In genomic region chr14:24631749-24632335, GRCh38 we compare ENCODE assay signal across 28 cellular contexts. TPM values are rescaled to one million over a fixed set of nuclear protein-coding genes. Genes with fewer than 3 reads are reported as not detected.
DNase-seq lines count a peak whose midpoint lies in the region; ATAC-seq, FAIRE-seq and TF ChIP-seq lines count a peak whose summit lies in the region.
"Had no signal": no experiment of that assay in that cellular context is flagged by ENCODE, and none has a peak within 500 bp of the region (broad histone marks: within the 10 kb centered on the region; RNA-seq: fewer than 3 reads in every experiment).

No MANE protein-coding gene starts in this region.

- no peak for TF ChIP-seq CTCF in activated CD8-positive, alpha-beta T cell treated with anti-CD3 and anti-CD28 coated beads for 36 hours (IDR thresholded peaks at IDR 0.05)
- no peak for TF ChIP-seq CTCF in bronchial epithelial cell (IDR thresholded peaks at IDR 0.05; ENCODE audit: insufficient read depth, low read length, severe bottlenecking)

- POLR2A ChIA-PET in activated CD8-positive, alpha-beta T cell treated with anti-CD3 and anti-CD28 coated beads for 36 hours (lab: Charles Lee), result interaction anchor here (0.8 to 1.7 kb wide), 4 partner anchors 23 to 48 kb away, joined by 3 to 5 read pairs (median 4); partner anchors contain the start of gene GZMH

- H3K4me3 ChIP-seq in bronchial epithelial cell (ENCODE audit: low read depth, low read length), result no peak overlapping the region
- H3K4me3 ChIP-seq: left ventricle myocardium inferior, prostate gland, sigmoid colon, SJSA1 had no signal

- H3K9me3 Mint-ChIP-seq in activated T-cell treated with anti-CD3 and anti-CD28 coated beads, Interleukin-2, amount 50 U/mL, for 24 hours, result no peaks in the 10 kb centered on the region
- peaks cover 2% of the 10 kb centered on the region for H3K9me3 Mint-ChIP-seq in activated CD8-positive, alpha-beta T cell treated with anti-CD3 and anti-CD28 coated beads for 36 hours

- DNase-seq in activated T-cell treated with anti-CD3 and anti-CD28 coated beads, Interleukin-2, amount 50 U/mL, for 24 hours, result no peak
- no peak for DNase-seq in activated T-cell treated with anti-CD3 and anti-CD28 coated beads, Interleukin-2, amount 50 U/mL, for 1 hour
- no peak for DNase-seq in activated CD8-positive, alpha-beta T cell treated with anti-CD3 and anti-CD28 coated beads for 36 hours
- DNase-seq in bronchial epithelial cell (ENCODE audit: low read depth) (no peak), OCI-M1 (lab: John Stamatoyannopoulos, UW) (no peak)
- peak; percentile 37 for DNase-seq in stimulated activated naive CD8-positive, alpha-beta T cell treated with anti-CD3 and anti-CD28 coated beads, Interleukin-15, Interleukin-2, amounts not matched to agents 100 U/mL and 50 U/mL, for 24 hours
- DNase-seq: activated CD4-positive, alpha-beta T cell treated with anti-CD3 and anti-CD28 coated beads for 4 hours; cerebellar nuclear complex; GOT3; HFFc6; left ventricle myocardium inferior; mesendoderm; MV-4-11; NCI-H146; NCI-H446 treated with DMSO at 0.1 percent for 48 hours; NCI-H82; RPMI8226; sigmoid colon; stimulated activated CD4-positive, alpha-beta T cell treated with anti-CD3 and anti-CD28 coated beads, Interleukin-4, amount 100 ng/mL, for 4 hours; stimulated activated naive CD4-positive, alpha-beta T cell had no signal

- intact Hi-C loops in activated CD8-positive, alpha-beta T cell treated with anti-CD3 and anti-CD28 coated beads for 36 hours (cut with micrococcal nuclease), result loop anchor here (5.0 kb wide), 1 partner anchor 60 kb away; no protein-coding TSS in a partner anchor

- peak; percentile 95 for FAIRE-seq in bronchial epithelial cell (lab: Jason Lieb, UNC)
- FAIRE-seq: endothelial cell of umbilical vein, islet of Langerhans had no signal

- H3K36me3 Mint-ChIP-seq in activated T-cell treated with anti-CD3 and anti-CD28 coated beads, Interleukin-2, amount 50 U/mL, for 24 hours (ENCODE audit: low read depth), result peaks cover 54% of the 10 kb centered on the region
- H3K36me3 Mint-ChIP-seq in activated CD8-positive, alpha-beta T cell treated with anti-CD3 and anti-CD28 coated beads for 36 hours (ENCODE audit: low read depth), result peaks cover 52% of the 10 kb centered on the region

- H3K4me3 Mint-ChIP-seq in activated T-cell treated with anti-CD3 and anti-CD28 coated beads, Interleukin-2, amount 50 U/mL, for 24 hours, result peak overlapping the region; percentile 89
- H3K4me3 Mint-ChIP-seq in activated CD8-positive, alpha-beta T cell treated with anti-CD3 and anti-CD28 coated beads for 36 hours, result peak overlapping the region; percentile 93
- H3K4me3 Mint-ChIP-seq: HFFc6 had no signal

- H3K27ac Mint-ChIP-seq in activated T-cell treated with anti-CD3 and anti-CD28 coated beads, Interleukin-2, amount 50 U/mL, for 24 hours, result peak overlapping the region; percentile 97
- H3K27ac Mint-ChIP-seq in activated CD8-positive, alpha-beta T cell treated with anti-CD3 and anti-CD28 coated beads for 36 hours, result peak overlapping the region; percentile 95
- H3K27ac Mint-ChIP-seq: HFFc6 had no signal

- CTCF ChIA-PET in activated CD8-positive, alpha-beta T cell treated with anti-CD3 and anti-CD28 coated beads for 36 hours (lab: Charles Lee), result interaction anchor here (4.0 kb wide), 1 partner anchor 47 kb away, joined by 20 read pairs; no protein-coding TSS in a partner anchor

- no peaks in the 10 kb centered on the region for H3K27me3 Mint-ChIP-seq in activated T-cell treated with anti-CD3 and anti-CD28 coated beads, Interleukin-2, amount 50 U/mL, for 24 hours
- H3K27me3 Mint-ChIP-seq in activated CD8-positive, alpha-beta T cell treated with anti-CD3 and anti-CD28 coated beads for 36 hours, result peaks cover 2% of the 10 kb centered on the region

- ATAC-seq in activated CD8-positive, alpha-beta T cell treated with anti-CD3 and anti-CD28 coated beads for 36 hours, result no peak
- ATAC-seq in stimulated activated naive CD8-positive, alpha-beta T cell treated with anti-CD3 and anti-CD28 coated beads, Interleukin-15, Interleukin-2, amounts not matched to agents 100 U/mL and 50 U/mL, for 24 hours, result no peak
- ATAC-seq in HG02798 (IDR thresholded peaks at IDR 0.05; ENCODE audit: poor library complexity, unreplicated experiment), result no peak

- no peaks in the 10 kb centered on the region for H3K36me3 ChIP-seq in bronchial epithelial cell (ENCODE audit: control insufficient read depth, insufficient read depth, low read length)
- H3K36me3 ChIP-seq: left ventricle myocardium inferior, prostate gland, sigmoid colon, SJSA1 had no signal

- H3K27me3 ChIP-seq in bronchial epithelial cell (ENCODE audit: control insufficient read depth, insufficient read depth, low read length), result no peaks in the 10 kb centered on the region
- H3K27me3 ChIP-seq: sigmoid colon, SJSA1 had no signal

- H3K4me1 Mint-ChIP-seq in activated T-cell treated with anti-CD3 and anti-CD28 coated beads, Interleukin-2, amount 50 U/mL, for 24 hours (ENCODE audit: low read depth), result peaks cover 64% of the 10 kb centered on the region
- H3K4me1 Mint-ChIP-seq in activated CD8-positive, alpha-beta T cell treated with anti-CD3 and anti-CD28 coated beads for 36 hours (ENCODE audit: low read depth), result peaks cover 48% of the 10 kb centered on the region

RNA-seq across cellular contexts. Expression of gene GZMB, which starts 2.1 kb away (rescaled TPM):
- 1,000 to 10,000 TPM; 1,751 to 1,779 TPM for total RNA-seq in activated CD8-positive, alpha-beta T cell treated with anti-CD3 and anti-CD28 coated beads for 36 hours
- not detected in 2 replicates for total RNA-seq in bronchial epithelial cell
- total RNA-seq: endothelial cell of umbilical vein, HFFc6, LHCN-M2, myocyte had no signal

RNA-seq across cellular contexts. Expression of gene GZMH, which starts 22.4 kb away (rescaled TPM):
- total RNA-seq in activated CD8-positive, alpha-beta T cell treated with anti-CD3 and anti-CD28 coated beads for 36 hours, result 10 to 100 TPM; 55.0 to 61.3 TPM
- total RNA-seq in bronchial epithelial cell, result not detected in 2 replicates
- total RNA-seq: endothelial cell of umbilical vein, HFFc6, left ventricle myocardium inferior, LHCN-M2, myocyte, SJSA1 had no signal

RNA-seq across cellular contexts. Expression of gene CTSG, which starts 55.8 kb away (rescaled TPM):
- not detected for total RNA-seq in activated CD8-positive, alpha-beta T cell treated with anti-CD3 and anti-CD28 coated beads for 36 hours
- total RNA-seq in bronchial epithelial cell, result not detected in 2 replicates
- total RNA-seq: endothelial cell of umbilical vein; HFFc6; LHCN-M2; myocyte; SJSA1; T-helper 1 cell treated with Interleukin-12 subunit alpha and Interleukin-12 subunit beta and Interleukin-4 antibody, amounts not matched to agents 30 ng/mL and 1 ng/mL, for 36 hours had no signal

Comparison
In these comparisons a context has a peak if more than half of its experiments do, and no peak if none do; other contexts are left out.
1. RNA of gene GZMB, which starts 2.1 kb away (total RNA-seq): 1,751 to 1,779 TPM in activated CD8-positive, alpha-beta T cell treated with anti-CD3 and anti-CD28 coated beads for 36 hours; not detected in bronchial epithelial cell; every median in the first group is over 1,000 times any median in the second.
2. RNA of gene GZMH, which starts 22.4 kb away (total RNA-seq): 55.0 to 61.3 TPM in activated CD8-positive, alpha-beta T cell treated with anti-CD3 and anti-CD28 coated beads for 36 hours; not detected in bronchial epithelial cell; every median in the first group is over 10 times any median in the second.